ENCODE assay signal across 1 cellular context in the genomic region with DNA sequence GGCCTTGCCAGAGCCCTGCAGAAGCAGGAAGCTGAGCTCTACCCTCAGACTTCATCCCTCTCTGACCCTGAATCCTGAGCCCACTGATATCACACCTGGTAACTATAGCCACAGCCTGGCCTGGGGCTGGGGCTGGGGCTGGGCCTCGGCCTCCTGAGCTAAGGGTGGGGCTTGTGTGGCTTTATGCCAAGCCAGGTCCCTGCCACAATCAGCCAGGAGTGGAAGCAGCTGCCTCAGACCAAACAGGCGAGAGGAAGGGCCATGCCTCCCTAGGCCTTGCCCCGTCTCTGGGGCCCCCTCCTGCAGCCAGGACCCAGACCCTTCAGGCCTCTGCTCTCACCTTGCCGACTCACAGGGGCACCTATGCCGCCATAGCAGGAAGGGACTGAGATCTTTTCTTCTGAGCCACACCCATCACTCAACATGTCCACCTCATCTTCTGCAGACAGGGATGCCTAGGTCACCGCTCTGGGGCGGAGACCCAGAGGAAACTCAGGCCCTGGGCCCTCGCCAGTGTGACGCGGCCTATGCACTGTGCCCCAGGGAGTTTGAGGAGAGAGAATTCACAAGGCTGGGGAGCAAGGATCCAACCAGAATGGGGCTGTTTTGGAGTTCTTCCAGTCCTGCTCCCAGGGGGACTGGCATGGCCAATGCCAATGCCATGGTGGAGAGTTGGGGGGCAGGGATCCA.
TF ChIP-seq lines count a peak whose summit lies in the region.

No MANE protein-coding gene starts in this region.

TF ChIP-seq in H1, 55 proteins besides CTCF, POLR2A, EP300 and RAD21:
- TF ChIP-seq SIX5 (IDR thresholded peaks at IDR 0.05; ENCODE audit: low read depth, low read length) (no peak), JUN (IDR thresholded peaks at IDR 0.05; ENCODE audit: low read depth, low read length) (no peak), POU5F1 (IDR thresholded peaks at IDR 0.05; ENCODE audit: low read depth, low read length) (no peak), NANOG (IDR thresholded peaks at IDR 0.05; ENCODE audit: insufficient read depth, low read depth, low read length, poor library complexity, severe bottlenecking) (no peak), BACH1 (IDR thresholded peaks at IDR 0.05; ENCODE audit: low read length) (no peak), CHD1 (IDR thresholded peaks at IDR 0.05; ENCODE audit: low read depth, low read length) (no peak), SP1 (IDR thresholded peaks at IDR 0.05; ENCODE audit: low read depth, low read length) (no peak), TCF12 (IDR thresholded peaks at IDR 0.05; ENCODE audit: low read depth, low read length) (no peak), RNF2 (IDR thresholded peaks at IDR 0.05; ENCODE audit: borderline replicate concordance, low read depth, low read length, missing control alignments, poor library complexity, severe bottlenecking) (no peak), SIRT6 (IDR thresholded peaks at IDR 0.05; ENCODE audit: low read length) (no peak), BRCA1 (IDR thresholded peaks at IDR 0.05; ENCODE audit: low read depth, low read length) (no peak), CBX8 (IDR thresholded peaks at IDR 0.05; ENCODE audit: borderline replicate concordance, low read depth, low read length) (no peak), EGR1 (IDR thresholded peaks at IDR 0.05; ENCODE audit: borderline replicate concordance, low read depth, low read length) (no peak), CBX5 (IDR thresholded peaks at IDR 0.05; ENCODE audit: low read depth, low read length) (no peak), TAF7 (optimal IDR thresholded peaks at IDR 0.05; ENCODE audit: borderline replicate concordance, low read depth, low read length) (no peak)
- TF ChIP-seq, protein P1, sequence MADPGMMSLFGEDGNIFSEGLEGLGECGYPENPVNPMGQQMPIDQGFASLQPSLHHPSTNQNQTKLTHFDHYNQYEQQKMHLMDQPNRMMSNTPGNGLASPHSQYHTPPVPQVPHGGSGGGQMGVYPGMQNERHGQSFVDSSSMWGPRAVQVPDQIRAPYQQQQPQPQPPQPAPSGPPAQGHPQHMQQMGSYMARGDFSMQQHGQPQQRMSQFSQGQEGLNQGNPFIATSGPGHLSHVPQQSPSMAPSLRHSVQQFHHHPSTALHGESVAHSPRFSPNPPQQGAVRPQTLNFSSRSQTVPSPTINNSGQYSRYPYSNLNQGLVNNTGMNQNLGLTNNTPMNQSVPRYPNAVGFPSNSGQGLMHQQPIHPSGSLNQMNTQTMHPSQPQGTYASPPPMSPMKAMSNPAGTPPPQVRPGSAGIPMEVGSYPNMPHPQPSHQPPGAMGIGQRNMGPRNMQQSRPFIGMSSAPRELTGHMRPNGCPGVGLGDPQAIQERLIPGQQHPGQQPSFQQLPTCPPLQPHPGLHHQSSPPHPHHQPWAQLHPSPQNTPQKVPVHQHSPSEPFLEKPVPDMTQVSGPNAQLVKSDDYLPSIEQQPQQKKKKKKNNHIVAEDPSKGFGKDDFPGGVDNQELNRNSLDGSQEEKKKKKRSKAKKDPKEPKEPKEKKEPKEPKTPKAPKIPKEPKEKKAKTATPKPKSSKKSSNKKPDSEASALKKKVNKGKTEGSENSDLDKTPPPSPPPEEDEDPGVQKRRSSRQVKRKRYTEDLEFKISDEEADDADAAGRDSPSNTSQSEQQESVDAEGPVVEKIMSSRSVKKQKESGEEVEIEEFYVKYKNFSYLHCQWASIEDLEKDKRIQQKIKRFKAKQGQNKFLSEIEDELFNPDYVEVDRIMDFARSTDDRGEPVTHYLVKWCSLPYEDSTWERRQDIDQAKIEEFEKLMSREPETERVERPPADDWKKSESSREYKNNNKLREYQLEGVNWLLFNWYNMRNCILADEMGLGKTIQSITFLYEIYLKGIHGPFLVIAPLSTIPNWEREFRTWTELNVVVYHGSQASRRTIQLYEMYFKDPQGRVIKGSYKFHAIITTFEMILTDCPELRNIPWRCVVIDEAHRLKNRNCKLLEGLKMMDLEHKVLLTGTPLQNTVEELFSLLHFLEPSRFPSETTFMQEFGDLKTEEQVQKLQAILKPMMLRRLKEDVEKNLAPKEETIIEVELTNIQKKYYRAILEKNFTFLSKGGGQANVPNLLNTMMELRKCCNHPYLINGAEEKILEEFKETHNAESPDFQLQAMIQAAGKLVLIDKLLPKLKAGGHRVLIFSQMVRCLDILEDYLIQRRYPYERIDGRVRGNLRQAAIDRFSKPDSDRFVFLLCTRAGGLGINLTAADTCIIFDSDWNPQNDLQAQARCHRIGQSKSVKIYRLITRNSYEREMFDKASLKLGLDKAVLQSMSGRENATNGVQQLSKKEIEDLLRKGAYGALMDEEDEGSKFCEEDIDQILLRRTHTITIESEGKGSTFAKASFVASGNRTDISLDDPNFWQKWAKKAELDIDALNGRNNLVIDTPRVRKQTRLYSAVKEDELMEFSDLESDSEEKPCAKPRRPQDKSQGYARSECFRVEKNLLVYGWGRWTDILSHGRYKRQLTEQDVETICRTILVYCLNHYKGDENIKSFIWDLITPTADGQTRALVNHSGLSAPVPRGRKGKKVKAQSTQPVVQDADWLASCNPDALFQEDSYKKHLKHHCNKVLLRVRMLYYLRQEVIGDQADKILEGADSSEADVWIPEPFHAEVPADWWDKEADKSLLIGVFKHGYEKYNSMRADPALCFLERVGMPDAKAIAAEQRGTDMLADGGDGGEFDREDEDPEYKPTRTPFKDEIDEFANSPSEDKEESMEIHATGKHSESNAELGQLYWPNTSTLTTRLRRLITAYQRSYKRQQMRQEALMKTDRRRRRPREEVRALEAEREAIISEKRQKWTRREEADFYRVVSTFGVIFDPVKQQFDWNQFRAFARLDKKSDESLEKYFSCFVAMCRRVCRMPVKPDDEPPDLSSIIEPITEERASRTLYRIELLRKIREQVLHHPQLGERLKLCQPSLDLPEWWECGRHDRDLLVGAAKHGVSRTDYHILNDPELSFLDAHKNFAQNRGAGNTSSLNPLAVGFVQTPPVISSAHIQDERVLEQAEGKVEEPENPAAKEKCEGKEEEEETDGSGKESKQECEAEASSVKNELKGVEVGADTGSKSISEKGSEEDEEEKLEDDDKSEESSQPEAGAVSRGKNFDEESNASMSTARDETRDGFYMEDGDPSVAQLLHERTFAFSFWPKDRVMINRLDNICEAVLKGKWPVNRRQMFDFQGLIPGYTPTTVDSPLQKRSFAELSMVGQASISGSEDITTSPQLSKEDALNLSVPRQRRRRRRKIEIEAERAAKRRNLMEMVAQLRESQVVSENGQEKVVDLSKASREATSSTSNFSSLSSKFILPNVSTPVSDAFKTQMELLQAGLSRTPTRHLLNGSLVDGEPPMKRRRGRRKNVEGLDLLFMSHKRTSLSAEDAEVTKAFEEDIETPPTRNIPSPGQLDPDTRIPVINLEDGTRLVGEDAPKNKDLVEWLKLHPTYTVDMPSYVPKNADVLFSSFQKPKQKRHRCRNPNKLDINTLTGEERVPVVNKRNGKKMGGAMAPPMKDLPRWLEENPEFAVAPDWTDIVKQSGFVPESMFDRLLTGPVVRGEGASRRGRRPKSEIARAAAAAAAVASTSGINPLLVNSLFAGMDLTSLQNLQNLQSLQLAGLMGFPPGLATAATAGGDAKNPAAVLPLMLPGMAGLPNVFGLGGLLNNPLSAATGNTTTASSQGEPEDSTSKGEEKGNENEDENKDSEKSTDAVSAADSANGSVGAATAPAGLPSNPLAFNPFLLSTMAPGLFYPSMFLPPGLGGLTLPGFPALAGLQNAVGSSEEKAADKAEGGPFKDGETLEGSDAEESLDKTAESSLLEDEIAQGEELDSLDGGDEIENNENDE (IDR thresholded peaks at IDR 0.05; ENCODE audit: insufficient replicate concordance, low read length), result no peak
- TF ChIP-seq, protein P2, sequence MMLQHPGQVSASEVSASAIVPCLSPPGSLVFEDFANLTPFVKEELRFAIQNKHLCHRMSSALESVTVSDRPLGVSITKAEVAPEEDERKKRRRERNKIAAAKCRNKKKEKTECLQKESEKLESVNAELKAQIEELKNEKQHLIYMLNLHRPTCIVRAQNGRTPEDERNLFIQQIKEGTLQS (IDR thresholded peaks at IDR 0.05; ENCODE audit: insufficient read depth, low read depth, low read length), result no peak
- TF ChIP-seq, protein P3, sequence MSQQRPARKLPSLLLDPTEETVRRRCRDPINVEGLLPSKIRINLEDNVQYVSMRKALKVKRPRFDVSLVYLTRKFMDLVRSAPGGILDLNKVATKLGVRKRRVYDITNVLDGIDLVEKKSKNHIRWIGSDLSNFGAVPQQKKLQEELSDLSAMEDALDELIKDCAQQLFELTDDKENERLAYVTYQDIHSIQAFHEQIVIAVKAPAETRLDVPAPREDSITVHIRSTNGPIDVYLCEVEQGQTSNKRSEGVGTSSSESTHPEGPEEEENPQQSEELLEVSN (IDR thresholded peaks at IDR 0.05), result no peak
